Comparison of ENCODE assay signal across 12 cellular contexts in the genomic region with DNA sequence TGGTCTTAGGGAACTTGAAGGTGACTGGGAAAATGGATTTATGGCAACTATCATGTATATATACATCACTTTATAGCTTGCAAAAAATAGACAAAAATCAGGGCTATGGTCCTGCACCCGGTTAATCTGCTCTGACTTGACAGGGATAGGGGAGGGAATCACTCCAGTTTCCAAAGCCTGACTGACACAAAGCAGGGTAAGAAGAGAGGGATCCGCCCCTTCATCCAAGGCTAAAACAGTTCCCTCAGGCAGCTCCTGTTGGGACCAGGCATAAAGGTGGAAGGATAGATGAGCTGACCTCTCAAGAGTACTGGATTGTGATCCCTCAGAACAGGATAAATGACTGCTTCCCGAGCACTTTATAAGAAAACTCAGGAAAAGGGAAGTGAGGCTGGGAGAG. TPM values are rescaled to one million over a fixed set of nuclear protein-coding genes. Genes with fewer than 3 reads are reported as not detected.
DNase-seq lines count a peak whose midpoint lies in the region; ATAC-seq and TF ChIP-seq lines count a peak whose summit lies in the region.
"Had no signal": no experiment of that assay in that cellular context is flagged by ENCODE, and none has a peak within 500 bp of the region (broad histone marks: within the 10 kb centered on the region; RNA-seq: fewer than 3 reads in every experiment).

No MANE protein-coding gene starts in this region.

- peaks cover 3% of the 10 kb centered on the region for H3K36me3 Mint-ChIP-seq in activated naive CD8-positive, alpha-beta T cell treated with anti-CD3 and anti-CD28 coated beads, Interleukin-2, amount 50 U/mL, for 24 hours (ENCODE audit: low read depth)
- H3K36me3 Mint-ChIP-seq in type B pancreatic cell, result peaks cover 6% of the 10 kb centered on the region

- H3K27me3 ChIP-seq in cardiac muscle cell, result no peaks in the 10 kb centered on the region
- no peaks in the 10 kb centered on the region for H3K27me3 ChIP-seq in muscle layer of colon (ENCODE audit: control insufficient read depth in 1 of 2, insufficient read depth in 2 of 2, low read length in 2 of 2)
- H3K27me3 ChIP-seq: heart left ventricle, right atrium auricular region, tibial nerve had no signal

- no peak for DNase-seq in cardiac muscle cell (ENCODE audit: low read depth in 1 of 2, low spot score in 1 of 2)
- DNase-seq in left cardiac atrium, result no peak
- DNase-seq in activated naive CD8-positive, alpha-beta T cell treated with anti-CD3 and anti-CD28 coated beads, Interleukin-2, amount 50 U/mL, for 24 hours, result no peak
- no peak for DNase-seq in type B pancreatic cell (ENCODE audit: extremely low spot score, unreplicated experiment)
- no peak for DNase-seq in NCI-H1930 (lab: John Stamatoyannopoulos, UW)
- DNase-seq in germinal center (ENCODE audit: low spot score), result no peak
- DNase-seq: NCI-H1436 treated with DMSO at 0.1 percent for 48 hours had no signal

- no peaks in the 10 kb centered on the region for H3K9me3 ChIP-seq in cardiac muscle cell (ENCODE audit: low read depth)
- H3K9me3 ChIP-seq in muscle layer of colon (ENCODE audit: low read length), result no peaks in the 10 kb centered on the region
- H3K9me3 ChIP-seq: heart left ventricle, right atrium auricular region, tibial nerve had no signal

- peaks cover 5% of the 10 kb centered on the region for H3K36me3 ChIP-seq in cardiac muscle cell
- peaks cover 31% of the 10 kb centered on the region for H3K36me3 ChIP-seq in muscle layer of colon (ENCODE audit: insufficient read depth, low read length)

- H3K9ac ChIP-seq in muscle layer of colon (ENCODE audit: low read length), result no peak overlapping the region

- no peaks in the 10 kb centered on the region for H3K27me3 Mint-ChIP-seq in activated naive CD8-positive, alpha-beta T cell treated with anti-CD3 and anti-CD28 coated beads, Interleukin-2, amount 50 U/mL, for 24 hours
- no peaks in the 10 kb centered on the region for H3K27me3 Mint-ChIP-seq in type B pancreatic cell

- H3K4me1 ChIP-seq in cardiac muscle cell (ENCODE audit: low read depth) (peaks cover 45% of the 10 kb centered on the region), muscle layer of colon (ENCODE audit: insufficient read depth, low read length) (peaks cover 51% of the 10 kb centered on the region)

- H3K27ac ChIP-seq in cardiac muscle cell (peak overlapping the region; percentile 94), muscle layer of colon (ENCODE audit: low read depth, low read length) (peak overlapping the region; percentile 8)

- H3K4me3 Mint-ChIP-seq in activated naive CD8-positive, alpha-beta T cell treated with anti-CD3 and anti-CD28 coated beads, Interleukin-2, amount 50 U/mL, for 24 hours, result peak overlapping the region; percentile 90
- peak overlapping the region; percentile 99 for H3K4me3 Mint-ChIP-seq in type B pancreatic cell

- intact Hi-C loops in left cardiac atrium (cut with DNase I), result no loop called here

- TF ChIP-seq CTCF in cardiac muscle cell (IDR thresholded peaks at IDR 0.05; ENCODE audit: low read depth, low read length) (no peak), type B pancreatic cell (conservative IDR thresholded peaks at IDR 0.05) (no peak)

- H3K4me1 Mint-ChIP-seq in activated naive CD8-positive, alpha-beta T cell treated with anti-CD3 and anti-CD28 coated beads, Interleukin-2, amount 50 U/mL, for 24 hours, result peaks cover 71% of the 10 kb centered on the region
- H3K4me1 Mint-ChIP-seq in type B pancreatic cell (ENCODE audit: unreplicated experiment), result peaks cover 53% of the 10 kb centered on the region

- H3K4me3 ChIP-seq in cardiac muscle cell (no peak overlapping the region), muscle layer of colon (ENCODE audit: low read depth in 1 of 2, low read length in 2 of 2) (peak overlapping the region in 1 of 2 donors; percentile 80)

- ATAC-seq in left cardiac atrium, result no peak
- no peak for ATAC-seq in activated naive CD8-positive, alpha-beta T cell treated with anti-CD3 and anti-CD28 coated beads, Interleukin-2, amount 50 U/mL, for 24 hours
- ATAC-seq in HG02642 (IDR thresholded peaks at IDR 0.05; ENCODE audit: poor library complexity, unreplicated experiment), result no peak

- no peaks in the 10 kb centered on the region for H3K9me3 Mint-ChIP-seq in activated naive CD8-positive, alpha-beta T cell treated with anti-CD3 and anti-CD28 coated beads, Interleukin-2, amount 50 U/mL, for 24 hours
- no peaks in the 10 kb centered on the region for H3K9me3 Mint-ChIP-seq in type B pancreatic cell

- H3K27ac Mint-ChIP-seq in activated naive CD8-positive, alpha-beta T cell treated with anti-CD3 and anti-CD28 coated beads, Interleukin-2, amount 50 U/mL, for 24 hours, result peak overlapping the region; percentile 94
- peak overlapping the region; percentile 97 for H3K27ac Mint-ChIP-seq in type B pancreatic cell

RNA-seq across cellular contexts. Expression of gene PBXIP1, which starts 1.4 kb away (rescaled TPM):
- total RNA-seq in cardiac muscle cell (155 and 161 TPM in 2 replicates), left cardiac atrium (10 to 100 TPM; 58.8 to 69.7 TPM), type B pancreatic cell (ENCODE audit: low replicate concordance) (57.3 and 65.8 TPM in 2 replicates)
- polyA plus RNA-seq in cardiac muscle cell, result 93.7 and 108 TPM in 2 replicates

RNA-seq across cellular contexts. Expression of gene PYGO2, which starts 7.0 kb away (rescaled TPM):
- total RNA-seq in cardiac muscle cell (45.6 and 48.0 TPM in 2 replicates), left cardiac atrium (10 to 100 TPM; 15.3 to 15.8 TPM), type B pancreatic cell (ENCODE audit: low replicate concordance) (48.1 and 49.0 TPM in 2 replicates)
- polyA plus RNA-seq in cardiac muscle cell, result 45.3 and 49.2 TPM in 2 replicates

RNA-seq across cellular contexts. Expression of gene SHC1, which starts 16.0 kb away (rescaled TPM):
- total RNA-seq in cardiac muscle cell (80.0 and 80.3 TPM in 2 replicates), left cardiac atrium (100 to 1,000 TPM in 1 of 2 donors, 10 to 100 TPM in 1; 88.7 to 102 TPM), type B pancreatic cell (ENCODE audit: low replicate concordance) (65.3 and 87.8 TPM in 2 replicates)
- 66.8 and 70.7 TPM in 2 replicates for polyA plus RNA-seq in cardiac muscle cell

RNA-seq across cellular contexts. Expression of gene PMVK, which starts 18.0 kb away (rescaled TPM):
- total RNA-seq in cardiac muscle cell (20.1 and 23.8 TPM in 2 replicates), left cardiac atrium (10 to 100 TPM; 55.9 to 63.7 TPM), type B pancreatic cell (ENCODE audit: low replicate concordance) (30.3 and 46.2 TPM in 2 replicates)
- 94.4 and 95.4 TPM in 2 replicates for polyA plus RNA-seq in cardiac muscle cell

RNA-seq across cellular contexts. Expression of gene CKS1B, which starts 19.9 kb away (rescaled TPM):
- total RNA-seq in cardiac muscle cell (52.9 and 96.5 TPM in 2 replicates), left cardiac atrium (10 to 100 TPM; 26.9 to 33.8 TPM), type B pancreatic cell (ENCODE audit: low replicate concordance) (58.8 and 119 TPM in 2 replicates)
- polyA plus RNA-seq in cardiac muscle cell, result 157 and 337 TPM in 2 replicates
